ENCODE assay signal across 2 cellular contexts in genomic region chr7:179209-179681, GRCh38.
TF ChIP-seq lines count a peak whose summit lies in the region.

No MANE protein-coding gene starts in this region.

TF ChIP-seq in liver, 16 proteins besides CTCF, POLR2A, EP300 and RAD21:
- TF ChIP-seq RXRA (IDR thresholded peaks at IDR 0.05) = peak in 1 of 2 donors; percentile 6
- TF ChIP-seq HNF4A (conservative IDR thresholded peaks at IDR 0.05) = no peak
- TF ChIP-seq SP1 (IDR thresholded peaks at IDR 0.05) = peak; percentile 28
- TF ChIP-seq MAX (IDR thresholded peaks at IDR 0.05) = no peak
- no peak for TF ChIP-seq GABPA (IDR thresholded peaks at IDR 0.05 in 1 of 2, conservative IDR thresholded peaks at IDR 0.05 in 1 of 2)
TF ChIP-seq in liver: peak in this region for 2.

TF ChIP-seq in HepG2, 621 proteins besides CTCF, POLR2A, EP300 and RAD21:
- no peak for TF ChIP-seq ZNF746 (CRISPR knock-in tag; IDR thresholded peaks at IDR 0.05)
- TF ChIP-seq TMF1 (CRISPR knock-in tag; IDR thresholded peaks at IDR 0.05; ENCODE audit: low read depth) = no peak
